24 cellular contexts compared by ENCODE assay signal in genomic region chr5:119129770-119130169, GRCh38. TPM values are rescaled to one million over a fixed set of nuclear protein-coding genes. Genes with fewer than 3 reads are reported as not detected.
DNase-seq lines count a peak whose midpoint lies in the region; ATAC-seq, FAIRE-seq and TF ChIP-seq lines count a peak whose summit lies in the region.
"Had no signal": no experiment of that assay in that cellular context is flagged by ENCODE, and none has a peak within 500 bp of the region (broad histone marks: within the 10 kb centered on the region; RNA-seq: fewer than 3 reads in every experiment).

No MANE protein-coding gene starts in this region.

- H2AFZ ChIP-seq in GM12878 (ENCODE audit: control insufficient read depth, low read depth, low read length) (no peak overlapping the region), neural cell (ENCODE audit: low read depth, low read length) (no peak overlapping the region)
- H2AFZ ChIP-seq: GM23338 had no signal

- RAD21 ChIA-PET in GM12878 (lab: Charles Lee; ENCODE audit: unreplicated experiment) = interaction anchor here (0.5 kb wide), 1 partner anchor 179 kb away, joined by 4 read pairs; no protein-coding TSS in a partner anchor

- H3K27ac ChIP-seq in GM12878 (ENCODE audit: control insufficient read depth, insufficient read depth) = no peak overlapping the region
- H3K27ac ChIP-seq in neural cell (ENCODE audit: low read length) = no peak overlapping the region
- H3K27ac ChIP-seq: 22Rv1; A549; BLaER1 treated with 17β-estradiol and CSF1 and Interleukin-3, amounts not matched to agents 10 nM and 100 nM had no signal

- no peaks in the 10 kb centered on the region for H3K27me3 ChIP-seq in GM12878 (replicated peaks in 1 of 2; ENCODE audit: control insufficient read depth in 2 of 2, insufficient read depth in 2 of 2, low read length in 1 of 2)
- no peaks in the 10 kb centered on the region for H3K27me3 ChIP-seq in neural cell (ENCODE audit: insufficient read depth, low read depth, low read length)
- H3K27me3 ChIP-seq: BE2C; BLaER1 treated with 17β-estradiol and CSF1 and Interleukin-3, amounts not matched to agents 10 nM and 100 nM had no signal

- no peak for DNase-seq in activated T-cell treated with anti-CD3 and anti-CD28 coated beads, Interleukin-2, amount 50 U/mL, for 72 hours
- DNase-seq in activated T-cell treated with anti-CD3 and anti-CD28 coated beads, Interleukin-2, amount 50 U/mL, for 48 hours = no peak
- DNase-seq in GM12878 (ENCODE audit: low read depth, low spot score) (no peak), NCI-H510A treated with DMSO at 0.1 percent for 48 hours (lab: John Stamatoyannopoulos, UW) (no peak), A172 (ENCODE audit: low spot score) (no peak)
- DNase-seq: ACHN; AML-193; BE2C; CD4-positive, alpha-beta T cell; CD8-positive, alpha-beta memory T cell; DMS53; DMS79 treated with DMSO at 0.1 percent for 48 hours; GF-D8; H9 had no signal

- H3K9ac ChIP-seq in GM12878 (ENCODE audit: control insufficient read depth, insufficient read depth, low read length) = no peak overlapping the region
- H3K9ac ChIP-seq in neural cell (ENCODE audit: low read length) = no peak overlapping the region
- H3K9ac ChIP-seq: BLaER1 treated with 17β-estradiol and CSF1 and Interleukin-3, amounts not matched to agents 10 nM and 100 nM had no signal

- SMC1A ChIA-PET in GM12878 (lab: Charles Lee; ENCODE audit: uncharacterized antibody, unreplicated experiment) = interaction anchor here (0.7 to 1.2 kb wide), 4 partner anchors 45 to 106 kb away, joined by 3 to 4 read pairs (median 4); no protein-coding TSS in a partner anchor

- POLR2A ChIA-PET in GM12878 (lab: Charles Lee) = interaction anchor here (0.9 kb wide), 1 partner anchor 55 kb away, joined by 4 read pairs; no protein-coding TSS in a partner anchor

- H3K4me3 ChIP-seq in GM12878 (no peak overlapping the region), neural cell (ENCODE audit: low read length) (no peak overlapping the region)
- H3K4me3 ChIP-seq: A549; BLaER1 treated with 17β-estradiol and CSF1 and Interleukin-3, amounts not matched to agents 10 nM and 100 nM; GM23338 had no signal

- FAIRE-seq in GM12878 (lab: Jason Lieb, UNC) = peak; percentile 41
- FAIRE-seq: A549, GM12892, GM19239 had no signal

- no peak for TF ChIP-seq EP300 in GM12878 (IDR thresholded peaks at IDR 0.05; ENCODE audit: borderline replicate concordance in 1 of 2, control insufficient read depth in 1 of 2, low read depth in 2 of 2, low read length in 2 of 2)
- TF ChIP-seq EP300 in neural cell (conservative IDR thresholded peaks at IDR 0.05; ENCODE audit: poor library complexity, severe bottlenecking) = peak; percentile 68

- H3K4me1 ChIP-seq in GM12878 (ENCODE audit: control insufficient read depth, insufficient read depth, low read length) = no peaks in the 10 kb centered on the region
- H3K4me1 ChIP-seq: BE2C; BLaER1 treated with 17β-estradiol and CSF1 and Interleukin-3, amounts not matched to agents 10 nM and 100 nM had no signal

- in situ Hi-C loops in GM12878 (cut with MboI) = no loop called here

- H3K4me2 ChIP-seq in GM12878 (ENCODE audit: control insufficient read depth, insufficient read depth) (no peak overlapping the region), neural cell (ENCODE audit: low read length) (no peak overlapping the region)
- H3K4me2 ChIP-seq: A549; BLaER1 treated with 17β-estradiol and CSF1 and Interleukin-3, amounts not matched to agents 10 nM and 100 nM; GM23338 had no signal

- BruUV-seq in GM12878 (replicated peaks; lab: Mats Ljungman, UMichigan) = no TSS peak

- no peaks in the 10 kb centered on the region for H3K9me2 ChIP-seq in neural cell (ENCODE audit: insufficient read depth, low read length)

- H3K36me3 ChIP-seq in GM12878 (ENCODE audit: control insufficient read depth in 2 of 2, insufficient read depth in 2 of 2, low read length in 1 of 2) = peaks cover 0 to 28% of the 10 kb centered on the region in 2 experiments; a peak in 3 of 4 replicates
- H3K36me3 ChIP-seq in neural cell (ENCODE audit: insufficient read depth, low read length) = no peaks in the 10 kb centered on the region
- H3K36me3 ChIP-seq: BE2C had no signal

- H3K27ac Mint-ChIP-seq in activated T-cell treated with anti-CD3 and anti-CD28 coated beads, Interleukin-2, amount 50 U/mL, for 72 hours = peak overlapping the region; percentile 46
- H3K27ac Mint-ChIP-seq: CD14-positive monocyte; CD4-positive, alpha-beta T cell; CD8-positive, alpha-beta memory T cell; GM23338; H9 had no signal

- H3K27me3 Mint-ChIP-seq in activated T-cell treated with anti-CD3 and anti-CD28 coated beads, Interleukin-2, amount 50 U/mL, for 72 hours (ENCODE audit: low read depth) = no peaks in the 10 kb centered on the region
- H3K27me3 Mint-ChIP-seq: CD4-positive, alpha-beta T cell; CD8-positive, alpha-beta memory T cell had no signal

- H3K36me3 Mint-ChIP-seq in activated T-cell treated with anti-CD3 and anti-CD28 coated beads, Interleukin-2, amount 50 U/mL, for 72 hours (ENCODE audit: insufficient read depth in 2 of 2) = peaks cover 7 to 14% of the 10 kb centered on the region in 2 donors

- TF ChIP-seq RAD21 in GM12878 (IDR thresholded peaks at IDR 0.05; ENCODE audit: insufficient read depth, low read depth, low read length) (no peak), neural cell (conservative IDR thresholded peaks at IDR 0.05) (no peak)

- no peak for ATAC-seq in activated T-cell treated with anti-CD3 and anti-CD28 coated beads, Interleukin-2, amount 50 U/mL, for 72 hours (replicated peaks in 1 of 2)
- no peak for ATAC-seq in GM12878
- ATAC-seq in HG02642 (IDR thresholded peaks at IDR 0.05; ENCODE audit: poor library complexity, unreplicated experiment) = no peak
- ATAC-seq: A549, GM23338, HCT116 had no signal

- no peak for TF ChIP-seq POLR2A in GM12878 (IDR thresholded peaks at IDR 0.05; ENCODE audit: low read depth, low read length)

- H3F3A ChIP-seq in neural cell (ENCODE audit: insufficient read depth, low read length, poor library complexity, severe bottlenecking) = no peaks in the 10 kb centered on the region

- CTCF ChIA-PET in GM12878 (lab: Yijun Ruan, JAX) = interaction anchor here (1.4 kb wide), 1 partner anchor 9 kb away, joined by 5 read pairs; no protein-coding TSS in a partner anchor

- H4K20me1 ChIP-seq in GM12878 (ENCODE audit: control insufficient read depth, insufficient read depth) (no peaks in the 10 kb centered on the region), neural cell (ENCODE audit: insufficient read depth) (no peaks in the 10 kb centered on the region)
- H4K20me1 ChIP-seq: BLaER1 treated with 17β-estradiol and CSF1 and Interleukin-3, amounts not matched to agents 10 nM and 100 nM had no signal

- H3K79me2 ChIP-seq in GM12878 (ENCODE audit: control insufficient read depth, insufficient read depth, low read length) = no peaks in the 10 kb centered on the region
- H3K79me2 ChIP-seq in neural cell (replicated peaks; ENCODE audit: insufficient read depth, low read length) = no peaks in the 10 kb centered on the region

- peaks cover 2% of the 10 kb centered on the region for H3K9me3 ChIP-seq in GM12878 (replicated peaks; ENCODE audit: control insufficient read depth, insufficient read depth, low read length)
- no peaks in the 10 kb centered on the region for H3K9me3 ChIP-seq in neural cell (ENCODE audit: low read length)
- H3K9me3 ChIP-seq: A549, BE2C had no signal

- no peaks in the 10 kb centered on the region for H3K9me3 Mint-ChIP-seq in activated T-cell treated with anti-CD3 and anti-CD28 coated beads, Interleukin-2, amount 50 U/mL, for 72 hours
- H3K9me3 Mint-ChIP-seq: CD4-positive, alpha-beta T cell; CD8-positive, alpha-beta memory T cell had no signal

- intact Hi-C loops in GM12878 (cut with micrococcal nuclease; ENCODE audit: unreplicated experiment) = no loop called here

- no peaks in the 10 kb centered on the region for H3K4me1 Mint-ChIP-seq in activated T-cell treated with anti-CD3 and anti-CD28 coated beads, Interleukin-2, amount 50 U/mL, for 72 hours (ENCODE audit: low read depth)
- H3K4me1 Mint-ChIP-seq: CD14-positive monocyte; CD8-positive, alpha-beta memory T cell; GM23338; H9 had no signal

- TF ChIP-seq CTCF in GM12878 (IDR thresholded peaks at IDR 0.05 in 2 of 3, conservative IDR thresholded peaks at IDR 0.05 in 1 of 3; ENCODE audit: control insufficient read depth in 2 of 3, extremely low read depth in 1 of 3, insufficient read depth in 1 of 3, low read depth in 3 of 3, low read length in 3 of 3) = no peak
- TF ChIP-seq CTCF in neural cell (IDR thresholded peaks at IDR 0.05; ENCODE audit: poor library complexity, severe bottlenecking) = no peak

- 92% methylated on average over 2 of the region's 2 CpGs for WGBS in GM12878 (ENCODE audit: insufficient coverage, insufficient replicate concordance, low lambda C conversion rate, missing lambda C conversion rate)

- no peak overlapping the region for H3K4me3 Mint-ChIP-seq in activated T-cell treated with anti-CD3 and anti-CD28 coated beads, Interleukin-2, amount 50 U/mL, for 72 hours
- H3K4me3 Mint-ChIP-seq: CD14-positive monocyte; CD4-positive, alpha-beta T cell; CD8-positive, alpha-beta memory T cell; GM23338; H9 had no signal

TF ChIP-seq in GM12878, 131 proteins besides CTCF, POLR2A, EP300 and RAD21 (continues in another document):
- TF ChIP-seq PAX8 (IDR thresholded peaks at IDR 0.05) = no peak
- TF ChIP-seq ESRRA (IDR thresholded peaks at IDR 0.05; ENCODE audit: low read length) = no peak

TF ChIP-seq in neural cell, 6 proteins besides CTCF, POLR2A, EP300 and RAD21 (continues in another document):
- no peak for TF ChIP-seq MXI1 (conservative IDR thresholded peaks at IDR 0.05; ENCODE audit: poor library complexity, severe bottlenecking)

RNA-seq across cellular contexts. Expression of gene DMXL1, which starts 58.9 kb away (rescaled TPM):
- total RNA-seq in activated T-cell treated with anti-CD3 and anti-CD28 coated beads, Interleukin-2, amount 50 U/mL, for 72 hours = 10 to 100 TPM; 34.8 to 43.6 TPM
- 353 and 379 TPM in 2 replicates for total RNA-seq in GM12878 (2013; cell fraction: nucleolus; rRNA removed)
- 52.8 and 60.0 TPM in 2 replicates for total RNA-seq in GM12878 (2014; rRNA removed)
- total RNA-seq in GM12878 (2014; rRNA removed; fragmentation: Illumina TruSeq; extraction: Trizol) = 67.7 and 68.4 TPM in 2 replicates
- 45.7 and 49.2 TPM in 2 replicates for total RNA-seq in GM12878 (2021)
- polyA plus RNA-seq in GM12878 (2011; ENCODE audit: low read depth) = 11.7 TPM
- polyA plus RNA-seq in GM12878 (2011; rRNA removed) = 34.2 and 51.2 TPM in 2 replicates
- 8.6 and 10.3 TPM in 2 replicates for polyA plus RNA-seq in GM12878 (2011; cell fraction: cytosol; rRNA removed)
- 27.8 and 34.6 TPM in 2 replicates for polyA plus RNA-seq in GM12878 (2011; cell fraction: nucleus; rRNA removed)
- 24.8 and 28.3 TPM in 2 replicates for polyA plus RNA-seq in GM12878 (2012)
- 37.1 and 73.0 TPM in 2 replicates for polyA plus RNA-seq in GM12878 (2014; fragmentation: Illumina TruSeq; extraction: Trizol)
- polyA plus RNA-seq in GM12878 (2014; fragmentation: Nextera tagmentation; extraction: Ambion mirVana) = 10 to 100 TPM in 1 of 2 experiments, 1 to 10 TPM in 1; 9.1 to 11.0 TPM
- polyA plus RNA-seq in GM12878 (2014; rRNA removed) = 23.6 and 34.1 TPM in 2 replicates
- polyA plus RNA-seq in GM12878 (2016; fragmentation: Nextera tagmentation; extraction: Ambion mirVana) = 10 to 100 TPM; 27.7 to 29.6 TPM
- polyA minus RNA-seq in GM12878 (2011; rRNA and poly(A)+ RNA removed) = 50.9 and 75.0 TPM in 2 replicates
- polyA minus RNA-seq in GM12878 (2011; cell fraction: cytosol; rRNA and poly(A)+ RNA removed) = 16.4 and 17.1 TPM in 2 replicates
- polyA minus RNA-seq in GM12878 (2011; cell fraction: nucleus; rRNA and poly(A)+ RNA removed) = 73.7 and 94.3 TPM in 2 replicates
- 27.3 and 46.9 TPM in 2 replicates for polyA plus RNA-seq in neural cell
- 115 and 139 TPM in 2 replicates for polyA minus RNA-seq in neural cell
- 21.7 and 35.5 TPM in 2 replicates for total RNA-seq in A172 (2014; rRNA removed; shearing (Covaris generic))
